Comparison of ENCODE assay signal across 1 cellular context in the genomic region with DNA sequence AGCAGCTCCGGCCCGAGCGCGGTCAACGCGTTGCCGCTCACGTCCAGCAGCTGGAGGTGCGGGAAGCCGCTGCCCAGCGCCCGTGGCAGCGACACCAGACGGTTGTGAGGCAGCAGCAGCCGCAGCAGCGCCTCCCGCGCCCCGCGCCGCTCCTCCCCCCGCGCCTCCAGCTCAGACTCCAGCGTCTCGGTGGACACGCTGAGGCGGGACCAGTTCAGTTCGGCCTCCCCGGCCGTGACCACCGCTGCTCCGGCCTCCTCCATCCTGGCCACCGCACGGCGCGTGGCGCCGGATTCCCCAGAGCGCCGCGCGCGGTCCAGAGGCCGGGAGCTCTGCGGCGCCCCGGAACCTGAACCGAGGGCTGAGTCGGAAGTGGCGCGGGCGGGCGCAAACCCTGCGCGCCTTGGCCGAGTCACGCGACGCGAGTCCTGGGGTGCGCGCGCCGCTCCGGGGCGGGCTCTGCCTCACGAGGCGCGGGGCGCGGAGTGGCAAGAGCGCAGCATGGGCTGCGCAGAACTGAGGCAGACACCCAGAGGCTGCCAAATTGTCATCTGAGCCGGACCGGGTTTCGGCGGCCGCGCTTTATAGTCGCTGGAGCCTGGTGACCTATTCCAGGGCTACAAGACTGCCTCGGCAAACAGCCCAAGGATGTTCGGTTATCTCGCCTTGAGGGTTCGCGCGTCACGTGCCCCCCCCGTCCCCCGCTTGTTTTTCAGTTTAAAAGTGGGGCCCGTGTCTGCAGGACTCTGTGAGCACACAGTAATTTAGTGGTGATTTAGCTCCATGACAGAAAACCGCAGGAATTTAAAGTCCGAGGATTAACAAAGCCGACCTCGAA.
TF ChIP-seq lines count a peak whose summit lies in the region.

A gene (minus strand): TSS at position 374 of the 838 bp plus-strand sequence. CDS start 111 bp downstream, at position 263.

TF ChIP-seq in HepG2, 621 proteins besides CTCF, POLR2A, EP300 and RAD21 (continued from another document and continues in another):
- TF ChIP-seq, protein P1, sequence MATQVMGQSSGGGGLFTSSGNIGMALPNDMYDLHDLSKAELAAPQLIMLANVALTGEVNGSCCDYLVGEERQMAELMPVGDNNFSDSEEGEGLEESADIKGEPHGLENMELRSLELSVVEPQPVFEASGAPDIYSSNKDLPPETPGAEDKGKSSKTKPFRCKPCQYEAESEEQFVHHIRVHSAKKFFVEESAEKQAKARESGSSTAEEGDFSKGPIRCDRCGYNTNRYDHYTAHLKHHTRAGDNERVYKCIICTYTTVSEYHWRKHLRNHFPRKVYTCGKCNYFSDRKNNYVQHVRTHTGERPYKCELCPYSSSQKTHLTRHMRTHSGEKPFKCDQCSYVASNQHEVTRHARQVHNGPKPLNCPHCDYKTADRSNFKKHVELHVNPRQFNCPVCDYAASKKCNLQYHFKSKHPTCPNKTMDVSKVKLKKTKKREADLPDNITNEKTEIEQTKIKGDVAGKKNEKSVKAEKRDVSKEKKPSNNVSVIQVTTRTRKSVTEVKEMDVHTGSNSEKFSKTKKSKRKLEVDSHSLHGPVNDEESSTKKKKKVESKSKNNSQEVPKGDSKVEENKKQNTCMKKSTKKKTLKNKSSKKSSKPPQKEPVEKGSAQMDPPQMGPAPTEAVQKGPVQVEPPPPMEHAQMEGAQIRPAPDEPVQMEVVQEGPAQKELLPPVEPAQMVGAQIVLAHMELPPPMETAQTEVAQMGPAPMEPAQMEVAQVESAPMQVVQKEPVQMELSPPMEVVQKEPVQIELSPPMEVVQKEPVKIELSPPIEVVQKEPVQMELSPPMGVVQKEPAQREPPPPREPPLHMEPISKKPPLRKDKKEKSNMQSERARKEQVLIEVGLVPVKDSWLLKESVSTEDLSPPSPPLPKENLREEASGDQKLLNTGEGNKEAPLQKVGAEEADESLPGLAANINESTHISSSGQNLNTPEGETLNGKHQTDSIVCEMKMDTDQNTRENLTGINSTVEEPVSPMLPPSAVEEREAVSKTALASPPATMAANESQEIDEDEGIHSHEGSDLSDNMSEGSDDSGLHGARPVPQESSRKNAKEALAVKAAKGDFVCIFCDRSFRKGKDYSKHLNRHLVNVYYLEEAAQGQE (IDR thresholded peaks at IDR 0.05; ENCODE audit: borderline replicate concordance in 1 of 2, low read depth in 1 of 2, low read length in 2 of 2), result peak in 1 of 2 experiments; percentile 34; a peak in 1 of 4 replicates
- peak; percentile 40; the same call in 1 of the 2 replicates for TF ChIP-seq FOSL2 (CRISPR knock-in tag; IDR thresholded peaks at IDR 0.05)
- no peak for TF ChIP-seq MTA3 (CRISPR knock-in tag; IDR thresholded peaks at IDR 0.05)
- TF ChIP-seq, protein P2, sequence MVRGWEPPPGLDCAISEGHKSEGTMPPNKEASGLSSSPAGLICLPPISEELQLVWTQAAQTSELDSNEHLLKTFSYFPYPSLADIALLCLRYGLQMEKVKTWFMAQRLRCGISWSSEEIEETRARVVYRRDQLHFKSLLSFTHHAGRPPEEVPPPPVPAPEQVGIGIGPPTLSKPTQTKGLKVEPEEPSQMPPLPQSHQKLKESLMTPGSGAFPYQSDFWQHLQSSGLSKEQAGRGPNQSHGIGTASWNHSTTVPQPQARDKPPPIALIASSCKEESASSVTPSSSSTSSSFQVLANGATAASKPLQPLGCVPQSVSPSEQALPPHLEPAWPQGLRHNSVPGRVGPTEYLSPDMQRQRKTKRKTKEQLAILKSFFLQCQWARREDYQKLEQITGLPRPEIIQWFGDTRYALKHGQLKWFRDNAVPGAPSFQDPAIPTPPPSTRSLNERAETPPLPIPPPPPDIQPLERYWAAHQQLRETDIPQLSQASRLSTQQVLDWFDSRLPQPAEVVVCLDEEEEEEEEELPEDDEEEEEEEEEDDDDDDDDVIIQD (CRISPR knock-in tag; IDR thresholded peaks at IDR 0.05; ENCODE audit: low read depth), result no peak
- TF ChIP-seq ZNF564 (CRISPR knock-in tag; IDR thresholded peaks at IDR 0.05), result no peak; the same call in 1 of the 2 replicates
- TF ChIP-seq ZNF256 (CRISPR knock-in tag; conservative IDR thresholded peaks at IDR 0.05), result no peak
- TF ChIP-seq SIX1 (CRISPR knock-in tag; IDR thresholded peaks at IDR 0.05; ENCODE audit: borderline replicate concordance), result no peak
- no peak for TF ChIP-seq HMG20A (CRISPR knock-in tag; IDR thresholded peaks at IDR 0.05; ENCODE audit: borderline replicate concordance)
- TF ChIP-seq, protein P3, sequence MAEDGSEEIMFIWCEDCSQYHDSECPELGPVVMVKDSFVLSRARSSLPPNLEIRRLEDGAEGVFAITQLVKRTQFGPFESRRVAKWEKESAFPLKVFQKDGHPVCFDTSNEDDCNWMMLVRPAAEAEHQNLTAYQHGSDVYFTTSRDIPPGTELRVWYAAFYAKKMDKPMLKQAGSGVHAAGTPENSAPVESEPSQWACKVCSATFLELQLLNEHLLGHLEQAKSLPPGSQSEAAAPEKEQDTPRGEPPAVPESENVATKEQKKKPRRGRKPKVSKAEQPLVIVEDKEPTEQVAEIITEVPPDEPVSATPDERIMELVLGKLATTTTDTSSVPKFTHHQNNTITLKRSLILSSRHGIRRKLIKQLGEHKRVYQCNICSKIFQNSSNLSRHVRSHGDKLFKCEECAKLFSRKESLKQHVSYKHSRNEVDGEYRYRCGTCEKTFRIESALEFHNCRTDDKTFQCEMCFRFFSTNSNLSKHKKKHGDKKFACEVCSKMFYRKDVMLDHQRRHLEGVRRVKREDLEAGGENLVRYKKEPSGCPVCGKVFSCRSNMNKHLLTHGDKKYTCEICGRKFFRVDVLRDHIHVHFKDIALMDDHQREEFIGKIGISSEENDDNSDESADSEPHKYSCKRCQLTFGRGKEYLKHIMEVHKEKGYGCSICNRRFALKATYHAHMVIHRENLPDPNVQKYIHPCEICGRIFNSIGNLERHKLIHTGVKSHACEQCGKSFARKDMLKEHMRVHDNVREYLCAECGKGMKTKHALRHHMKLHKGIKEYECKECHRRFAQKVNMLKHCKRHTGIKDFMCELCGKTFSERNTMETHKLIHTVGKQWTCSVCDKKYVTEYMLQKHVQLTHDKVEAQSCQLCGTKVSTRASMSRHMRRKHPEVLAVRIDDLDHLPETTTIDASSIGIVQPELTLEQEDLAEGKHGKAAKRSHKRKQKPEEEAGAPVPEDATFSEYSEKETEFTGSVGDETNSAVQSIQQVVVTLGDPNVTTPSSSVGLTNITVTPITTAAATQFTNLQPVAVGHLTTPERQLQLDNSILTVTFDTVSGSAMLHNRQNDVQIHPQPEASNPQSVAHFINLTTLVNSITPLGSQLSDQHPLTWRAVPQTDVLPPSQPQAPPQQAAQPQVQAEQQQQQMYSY (CRISPR knock-in tag; IDR thresholded peaks at IDR 0.05), result peak; percentile 67; the same call in 1 of the 2 replicates
- peak; percentile 39; the same call in 1 of the 2 replicates for TF ChIP-seq ZNF557 (CRISPR knock-in tag; IDR thresholded peaks at IDR 0.05)
- TF ChIP-seq HNF4A (CRISPR knock-in tag; IDR thresholded peaks at IDR 0.05), result 0 out of 2 replicates have a peak, but pooled peaks have one; percentile 7
- TF ChIP-seq ZNF441 (CRISPR knock-in tag; IDR thresholded peaks at IDR 0.05; ENCODE audit: borderline replicate concordance), result peak; percentile 86
- peak; percentile 23; the same call in 1 of the 2 replicates for TF ChIP-seq JDP2 (CRISPR knock-in tag; IDR thresholded peaks at IDR 0.05; ENCODE audit: borderline replicate concordance)
- TF ChIP-seq MTF1 (CRISPR knock-in tag; IDR thresholded peaks at IDR 0.05), result peak; percentile 87
- no peak for TF ChIP-seq MED8 (CRISPR knock-in tag; IDR thresholded peaks at IDR 0.05; ENCODE audit: insufficient replicate concordance)
- TF ChIP-seq ZNF746 (CRISPR knock-in tag; IDR thresholded peaks at IDR 0.05), result no peak; the same call in 1 of the 2 replicates
- no peak for TF ChIP-seq HNF4G (IDR thresholded peaks at IDR 0.05; ENCODE audit: borderline replicate concordance, low read depth, low read length)
- peak; percentile 29; the same call in 1 of the 2 replicates for TF ChIP-seq HNF4G (CRISPR knock-in tag; IDR thresholded peaks at IDR 0.05; ENCODE audit: borderline replicate concordance, low read depth)
- TF ChIP-seq, protein P4, sequence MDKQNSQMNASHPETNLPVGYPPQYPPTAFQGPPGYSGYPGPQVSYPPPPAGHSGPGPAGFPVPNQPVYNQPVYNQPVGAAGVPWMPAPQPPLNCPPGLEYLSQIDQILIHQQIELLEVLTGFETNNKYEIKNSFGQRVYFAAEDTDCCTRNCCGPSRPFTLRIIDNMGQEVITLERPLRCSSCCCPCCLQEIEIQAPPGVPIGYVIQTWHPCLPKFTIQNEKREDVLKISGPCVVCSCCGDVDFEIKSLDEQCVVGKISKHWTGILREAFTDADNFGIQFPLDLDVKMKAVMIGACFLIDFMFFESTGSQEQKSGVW (CRISPR knock-in tag; IDR thresholded peaks at IDR 0.05; ENCODE audit: borderline replicate concordance), result no peak
- TF ChIP-seq, protein P5, sequence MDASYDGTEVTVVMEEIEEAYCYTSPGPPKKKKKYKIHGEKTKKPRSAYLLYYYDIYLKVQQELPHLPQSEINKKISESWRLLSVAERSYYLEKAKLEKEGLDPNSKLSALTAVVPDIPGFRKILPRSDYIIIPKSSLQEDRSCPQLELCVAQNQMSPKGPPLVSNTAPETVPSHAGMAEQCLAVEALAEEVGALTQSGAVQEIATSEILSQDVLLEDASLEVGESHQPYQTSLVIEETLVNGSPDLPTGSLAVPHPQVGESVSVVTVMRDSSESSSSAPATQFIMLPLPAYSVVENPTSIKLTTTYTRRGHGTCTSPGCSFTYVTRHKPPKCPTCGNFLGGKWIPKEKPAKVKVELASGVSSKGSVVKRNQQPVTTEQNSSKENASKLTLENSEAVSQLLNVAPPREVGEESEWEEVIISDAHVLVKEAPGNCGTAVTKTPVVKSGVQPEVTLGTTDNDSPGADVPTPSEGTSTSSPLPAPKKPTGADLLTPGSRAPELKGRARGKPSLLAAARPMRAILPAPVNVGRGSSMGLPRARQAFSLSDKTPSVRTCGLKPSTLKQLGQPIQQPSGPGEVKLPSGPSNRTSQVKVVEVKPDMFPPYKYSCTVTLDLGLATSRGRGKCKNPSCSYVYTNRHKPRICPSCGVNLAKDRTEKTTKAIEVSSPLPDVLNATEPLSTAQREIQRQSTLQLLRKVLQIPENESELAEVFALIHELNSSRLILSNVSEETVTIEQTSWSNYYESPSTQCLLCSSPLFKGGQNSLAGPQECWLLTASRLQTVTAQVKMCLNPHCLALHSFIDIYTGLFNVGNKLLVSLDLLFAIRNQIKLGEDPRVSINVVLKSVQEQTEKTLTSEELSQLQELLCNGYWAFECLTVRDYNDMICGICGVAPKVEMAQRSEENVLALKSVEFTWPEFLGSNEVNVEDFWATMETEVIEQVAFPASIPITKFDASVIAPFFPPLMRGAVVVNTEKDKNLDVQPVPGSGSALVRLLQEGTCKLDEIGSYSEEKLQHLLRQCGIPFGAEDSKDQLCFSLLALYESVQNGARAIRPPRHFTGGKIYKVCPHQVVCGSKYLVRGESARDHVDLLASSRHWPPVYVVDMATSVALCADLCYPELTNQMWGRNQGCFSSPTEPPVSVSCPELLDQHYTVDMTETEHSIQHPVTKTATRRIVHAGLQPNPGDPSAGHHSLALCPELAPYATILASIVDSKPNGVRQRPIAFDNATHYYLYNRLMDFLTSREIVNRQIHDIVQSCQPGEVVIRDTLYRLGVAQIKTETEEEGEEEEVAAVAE (CRISPR knock-in tag; IDR thresholded peaks at IDR 0.05; ENCODE audit: borderline replicate concordance), result no peak
- 0 out of 2 replicates have a peak, but pooled peaks have one; percentile 47 for TF ChIP-seq ZNF331 (CRISPR knock-in tag; IDR thresholded peaks at IDR 0.05)
- no peak for TF ChIP-seq ZNF354B (CRISPR knock-in tag; IDR thresholded peaks at IDR 0.05)
- no peak for TF ChIP-seq RBM22 (optimal IDR thresholded peaks at IDR 0.05; ENCODE audit: low read length)
- peak; percentile 90 for TF ChIP-seq PRMT3 (CRISPR knock-in tag; IDR thresholded peaks at IDR 0.05; ENCODE audit: borderline replicate concordance, low read depth)
- TF ChIP-seq GTF2F1 (IDR thresholded peaks at IDR 0.05; ENCODE audit: low read length), result no peak
- no peak; the same call in 1 of the 2 replicates for TF ChIP-seq NR2F2 (IDR thresholded peaks at IDR 0.05; ENCODE audit: borderline replicate concordance, low read depth)
- TF ChIP-seq CBFB (CRISPR knock-in tag; IDR thresholded peaks at IDR 0.05), result peak; percentile 92
- TF ChIP-seq WIZ (CRISPR knock-in tag; IDR thresholded peaks at IDR 0.05), result no peak
- TF ChIP-seq HCFC1 (IDR thresholded peaks at IDR 0.05; ENCODE audit: low read depth, low read length), result no peak
- 0 out of 2 replicates have a peak, but pooled peaks have one; percentile 54 for TF ChIP-seq ZFAT (CRISPR knock-in tag; conservative IDR thresholded peaks at IDR 0.05)
- TF ChIP-seq CREM (IDR thresholded peaks at IDR 0.05), result no peak
- TF ChIP-seq CREM (CRISPR knock-in tag; IDR thresholded peaks at IDR 0.05), result no peak
- TF ChIP-seq HNRNPLL (IDR thresholded peaks at IDR 0.05; ENCODE audit: low read depth, low read length, poor library complexity, severe bottlenecking), result peak; percentile 95
- TF ChIP-seq ZNF629 (CRISPR knock-in tag; conservative IDR thresholded peaks at IDR 0.05), result no peak
- no peak for TF ChIP-seq KDM3A (CRISPR knock-in tag; IDR thresholded peaks at IDR 0.05; ENCODE audit: low read depth)
- TF ChIP-seq KDM6A (CRISPR knock-in tag; IDR thresholded peaks at IDR 0.05; ENCODE audit: low read depth), result no peak
- peak; percentile 93; the same call in 1 of the 2 replicates for TF ChIP-seq ZFP90 (CRISPR knock-in tag; IDR thresholded peaks at IDR 0.05; ENCODE audit: borderline replicate concordance)
- TF ChIP-seq, protein P6, sequence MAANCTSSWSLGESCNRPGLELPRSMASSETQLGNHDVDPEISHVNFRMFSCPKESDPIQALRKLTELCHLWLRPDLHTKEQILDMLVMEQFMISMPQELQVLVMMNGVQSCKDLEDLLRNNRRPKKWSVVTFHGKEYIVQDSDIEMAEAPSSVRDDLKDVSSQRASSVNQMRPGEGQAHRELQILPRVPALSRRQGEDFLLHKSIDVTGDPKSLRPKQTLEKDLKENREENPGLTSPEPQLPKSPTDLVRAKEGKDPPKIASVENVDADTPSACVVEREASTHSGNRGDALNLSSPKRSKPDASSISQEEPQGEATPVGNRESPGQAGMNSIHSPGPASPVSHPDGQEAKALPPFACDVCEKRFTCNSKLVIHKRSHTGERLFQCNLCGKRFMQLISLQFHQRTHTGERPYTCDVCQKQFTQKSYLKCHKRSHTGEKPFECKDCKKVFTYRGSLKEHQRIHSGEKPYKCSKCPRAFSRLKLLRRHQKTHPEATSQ (CRISPR knock-in tag; IDR thresholded peaks at IDR 0.05; ENCODE audit: borderline replicate concordance), result peak; percentile 60; the same call in 1 of the 2 replicates
- TF ChIP-seq SP2 (CRISPR knock-in tag; IDR thresholded peaks at IDR 0.05), result no peak; the same call in 1 of the 2 replicates
- TF ChIP-seq ZNF768 (CRISPR knock-in tag; IDR thresholded peaks at IDR 0.05), result peak; percentile 60; the same call in 1 of the 2 replicates
- TF ChIP-seq ZNF660 (CRISPR knock-in tag; IDR thresholded peaks at IDR 0.05; ENCODE audit: borderline replicate concordance, low read depth), result no peak
- TF ChIP-seq ZNF614 (CRISPR knock-in tag; IDR thresholded peaks at IDR 0.05; ENCODE audit: borderline replicate concordance), result peak; percentile 59; the same call in 1 of the 2 replicates
- TF ChIP-seq RFX3 (CRISPR knock-in tag; IDR thresholded peaks at IDR 0.05), result no peak
- TF ChIP-seq FOXP1 (IDR thresholded peaks at IDR 0.05), result no peak
- no peak for TF ChIP-seq FOXP1 (CRISPR knock-in tag; IDR thresholded peaks at IDR 0.05)
- no peak for TF ChIP-seq SMARCE1 (IDR thresholded peaks at IDR 0.05; ENCODE audit: borderline replicate concordance)
- no peak for TF ChIP-seq ZFP82 (CRISPR knock-in tag; IDR thresholded peaks at IDR 0.05; ENCODE audit: borderline replicate concordance)
